Comparison of ENCODE assay signal across 15 cellular contexts in genomic region chr7:148436135-148436534, GRCh38.
"Had no signal": no experiment of that assay in that cellular context is flagged by ENCODE, and none has a peak within 500 bp of the region (broad histone marks: within the 10 kb centered on the region; RNA-seq: fewer than 3 reads in every experiment).

No MANE protein-coding gene starts in this region.

- H3K9me3 ChIP-seq: thyroid gland, vagina had no signal

- H3K4me1 Mint-ChIP-seq: activated naive CD8-positive, alpha-beta T cell treated with anti-CD3 and anti-CD28 coated beads, Interleukin-2, amount 10 ng/mL, durations not matched to agents 7 days and 5 days had no signal

- H3K36me3 ChIP-seq: esophagus muscularis mucosa, thyroid gland, vagina had no signal

- H3K4me1 ChIP-seq: esophagus muscularis mucosa, thyroid gland, vagina had no signal

- DNase-seq: activated CD4-positive, alpha-beta memory T cell treated with anti-CD3 and anti-CD28 coated beads for 36 hours; activated gamma-delta T cell treated with Interleukin-2 at 50 U/mL for 16 hours; activated naive CD8-positive, alpha-beta T cell treated with anti-CD3 and anti-CD28 coated beads, Interleukin-2, amount 10 ng/mL, durations not matched to agents 7 days and 5 days; activated T-cell treated with anti-CD3 and anti-CD28 coated beads, Interleukin-2, amount 50 U/mL, for 48 hours; anterior cingulate cortex; mammary epithelial cell; stimulated activated CD4-positive, alpha-beta T cell treated with anti-CD3 and anti-CD28 coated beads, Interleukin-4, amount 100 ng/mL, for 1 hour; stimulated activated CD8-positive, alpha-beta memory T cell treated with anti-CD3 and anti-CD28 coated beads, Interleukin-4, amount 100 ng/mL, for 48 hours; T-helper 2 cell; thyroid gland had no signal

- H3K4me3 ChIP-seq: esophagus muscularis mucosa, thyroid gland, vagina had no signal

- H3K27ac ChIP-seq: esophagus muscularis mucosa, thyroid gland, vagina had no signal

- H3K27ac Mint-ChIP-seq: activated CD4-positive, alpha-beta memory T cell treated with anti-CD3 and anti-CD28 coated beads for 36 hours; activated naive CD8-positive, alpha-beta T cell treated with anti-CD3 and anti-CD28 coated beads, Interleukin-2, amount 10 ng/mL, durations not matched to agents 7 days and 5 days had no signal

- H3K27me3 ChIP-seq: esophagus muscularis mucosa, thyroid gland, vagina had no signal

- H3K4me3 Mint-ChIP-seq: activated CD4-positive, alpha-beta memory T cell treated with anti-CD3 and anti-CD28 coated beads for 36 hours; activated naive CD8-positive, alpha-beta T cell treated with anti-CD3 and anti-CD28 coated beads, Interleukin-2, amount 10 ng/mL, durations not matched to agents 7 days and 5 days; nephron had no signal

- H3K36me3 Mint-ChIP-seq: activated CD4-positive, alpha-beta memory T cell treated with anti-CD3 and anti-CD28 coated beads for 36 hours; activated naive CD8-positive, alpha-beta T cell treated with anti-CD3 and anti-CD28 coated beads, Interleukin-2, amount 10 ng/mL, durations not matched to agents 7 days and 5 days had no signal

- H3K9me3 Mint-ChIP-seq: activated CD4-positive, alpha-beta memory T cell treated with anti-CD3 and anti-CD28 coated beads for 36 hours; activated naive CD8-positive, alpha-beta T cell treated with anti-CD3 and anti-CD28 coated beads, Interleukin-2, amount 10 ng/mL, durations not matched to agents 7 days and 5 days; nephron had no signal

- ATAC-seq: activated CD4-positive, CD25-positive, alpha-beta regulatory T cell treated with anti-CD3 and anti-CD28 coated beads, Interleukin-2, amount 50 U/mL, for 24 hours; left lobe of liver had no signal
